In genomic region chr15:74786659-74787165, GRCh38 we compare ENCODE assay signal across 10 cellular contexts. TPM values are rescaled to one million over a fixed set of nuclear protein-coding genes. Genes with fewer than 3 reads are reported as not detected.
DNase-seq lines count a peak whose midpoint lies in the region; ATAC-seq and TF ChIP-seq lines count a peak whose summit lies in the region.
"Had no signal": no experiment of that assay in that cellular context is flagged by ENCODE, and none has a peak within 500 bp of the region (broad histone marks: within the 10 kb centered on the region; RNA-seq: fewer than 3 reads in every experiment).

No MANE protein-coding gene starts in this region.

- no peak overlapping the region for H4K91ac ChIP-seq in mesenchymal stem cell (ENCODE audit: low read length)

- no peak overlapping the region for H3K4me2 ChIP-seq in mesenchymal stem cell (ENCODE audit: low read length, poor library complexity, severe bottlenecking)
- H3K4me2 ChIP-seq in hepatocyte, result no peak overlapping the region

- H3K27me3 ChIP-seq in mesenchymal stem cell (ENCODE audit: control insufficient read depth in 1 of 2, insufficient read depth in 1 of 2, low read length in 2 of 2) (no peaks in the 10 kb centered on the region), vagina (no peaks in the 10 kb centered on the region), hepatocyte (no peaks in the 10 kb centered on the region)

- H2BK120ac ChIP-seq in mesenchymal stem cell (ENCODE audit: low read depth, low read length), result no peak overlapping the region

- H2BK5ac ChIP-seq in mesenchymal stem cell (ENCODE audit: low read depth, low read length, poor library complexity, severe bottlenecking), result no peak overlapping the region

- H4K8ac ChIP-seq in mesenchymal stem cell (ENCODE audit: low read length), result no peak overlapping the region

- H3K4me3 ChIP-seq in mesenchymal stem cell (ENCODE audit: insufficient read depth in 1 of 2, low read depth in 1 of 2, low read length in 2 of 2), result no peak overlapping the region
- peak overlapping the region in 1 of 2 donors; percentile 9 for H3K4me3 ChIP-seq in vagina
- H3K4me3 ChIP-seq in hepatocyte, result no peak overlapping the region

- DNase-seq in Right ventricle myocardium inferior (ENCODE audit: missing footprints) (peak; percentile 80), cardiac septum (ENCODE audit: low spot score) (no peak), mesenchymal stem cell (no peak), vagina (ENCODE audit: extremely low spot score in 2 of 2) (no peak), T-helper 9 cell (no peak), hepatocyte (ENCODE audit: low spot score) (no peak)
- DNase-seq: NCI-H524 treated with DMSO at 0.1 percent for 48 hours, nephron progenitor cell had no signal

- H3K18ac ChIP-seq in mesenchymal stem cell (ENCODE audit: low read depth in 1 of 2, low read length in 2 of 2), result no peak overlapping the region

- H3K79me2 ChIP-seq in hepatocyte, result peaks cover 95% of the 10 kb centered on the region

- no peak overlapping the region for H3K4ac ChIP-seq in mesenchymal stem cell (ENCODE audit: low read depth in 1 of 2, low read length in 2 of 2)

- no peak for TF ChIP-seq CTCF in vagina (IDR thresholded peaks at IDR 0.05)
- TF ChIP-seq CTCF in hepatocyte (IDR thresholded peaks at IDR 0.05; ENCODE audit: poor library complexity), result no peak

- TF ChIP-seq POLR2A in vagina (IDR thresholded peaks at IDR 0.05), result no peak

- H3K9me2 ChIP-seq in hepatocyte (replicated peaks; ENCODE audit: insufficient read depth), result no peaks in the 10 kb centered on the region

- H2BK15ac ChIP-seq in mesenchymal stem cell (ENCODE audit: low read depth, poor library complexity, severe bottlenecking), result peak overlapping the region; percentile 34

- H3K9me3 ChIP-seq in mesenchymal stem cell (ENCODE audit: control insufficient read depth, low read length) (no peaks in the 10 kb centered on the region), vagina (no peaks in the 10 kb centered on the region), hepatocyte (ENCODE audit: low read depth) (no peaks in the 10 kb centered on the region)

- H3K79me1 ChIP-seq in mesenchymal stem cell (replicated peaks; ENCODE audit: low read length, poor library complexity, severe bottlenecking), result peaks cover 19% of the 10 kb centered on the region

- no peak overlapping the region for H2AFZ ChIP-seq in mesenchymal stem cell (ENCODE audit: low read depth, low read length)
- no peak overlapping the region for H2AFZ ChIP-seq in hepatocyte

- H3K27ac ChIP-seq in adipose tissue (ENCODE audit: low read depth, low read length) (peak overlapping the region; percentile 40), mesenchymal stem cell (ENCODE audit: low read length, poor library complexity, severe bottlenecking) (no peak overlapping the region), vagina (peak overlapping the region; percentile 79), hepatocyte (no peak overlapping the region)

- WGBS in adipose tissue, 3 donors, result 30 to 82% (median 35%) methylated on average over 6 of the region's 6 CpGs
- WGBS in mesenchymal stem cell, result 90% methylated on average over 3 of the region's 6 CpGs
- WGBS in hepatocyte (ENCODE audit: low lambda C conversion rate, missing lambda C conversion rate), result 97% methylated on average over 6 of the region's 6 CpGs

- H3K36me3 ChIP-seq in mesenchymal stem cell (ENCODE audit: control insufficient read depth in 1 of 2, insufficient read depth in 2 of 2, low read depth in 1 of 2, low read length in 2 of 2) (peaks cover 0 to 12% of the 10 kb centered on the region in 2 experiments), vagina (no peaks in the 10 kb centered on the region), hepatocyte (replicated peaks; ENCODE audit: insufficient read depth, low read depth) (no peaks in the 10 kb centered on the region)

- H3K23ac ChIP-seq in mesenchymal stem cell (ENCODE audit: low read length in 2 of 2), result no peak overlapping the region

- H2AK5ac ChIP-seq in mesenchymal stem cell (ENCODE audit: low read length, severe bottlenecking), result peak overlapping the region; percentile 1

- peaks cover 76% of the 10 kb centered on the region for H3K4me1 ChIP-seq in mesenchymal stem cell (ENCODE audit: control insufficient read depth, insufficient read depth, low read depth, low read length)
- H3K4me1 ChIP-seq in vagina, result peaks cover 93% of the 10 kb centered on the region
- H3K4me1 ChIP-seq in hepatocyte (ENCODE audit: insufficient read depth), result peaks cover 46% of the 10 kb centered on the region

- peaks cover 79% of the 10 kb centered on the region for H4K20me1 ChIP-seq in hepatocyte (ENCODE audit: insufficient read depth, poor library complexity, severe bottlenecking)

- H3K9ac ChIP-seq in mesenchymal stem cell (ENCODE audit: low read length), result peak overlapping the region; percentile 29

- ATAC-seq in Right ventricle myocardium inferior (peak; percentile 1), HG02678 (IDR thresholded peaks at IDR 0.05; ENCODE audit: unreplicated experiment) (no peak)

- H2BK12ac ChIP-seq in mesenchymal stem cell (ENCODE audit: low read length in 2 of 2), result no peak overlapping the region

- intact Hi-C loops in Right ventricle myocardium inferior (cut with DNase I) (loop anchor here (5.0 kb wide), 1 partner anchor 106 kb away; the partner anchor contains the start of gene MPI), cardiac septum (cut with DNase I) (loop anchor here (5.0 kb wide), 1 partner anchor 116 kb away; no protein-coding TSS in a partner anchor), vagina (cut with DNase I) (loop anchor here (10.0 kb wide), 1 partner anchor 412 kb away; no protein-coding TSS in a partner anchor)

- no peak overlapping the region for H3K14ac ChIP-seq in mesenchymal stem cell (ENCODE audit: low read length in 2 of 2)

RNA-seq across cellular contexts. Expression of gene CSK, which starts 4.8 kb away (rescaled TPM):
- 41.8 TPM for total RNA-seq in Right ventricle myocardium inferior
- 29.5 TPM for total RNA-seq in cardiac septum
- 10 to 100 TPM; 13.2 to 33.6 (median 31.7) TPM for polyA plus RNA-seq in adipose tissue
- polyA plus RNA-seq in mesenchymal stem cell (2013, experiment 1 of 2), result 35.8 TPM
- 38.5 TPM for polyA plus RNA-seq in mesenchymal stem cell (2013, experiment 2 of 2)
- 26.3 TPM for total RNA-seq in vagina
- 15.8 and 16.9 TPM in 2 replicates for total RNA-seq in hepatocyte
- 19.1 and 21.8 TPM in 2 replicates for polyA plus RNA-seq in hepatocyte

RNA-seq across cellular contexts. Expression of gene LMAN1L, which starts 25.9 kb away (rescaled TPM):
- total RNA-seq in Right ventricle myocardium inferior, result 21.9 TPM
- 7.9 TPM for total RNA-seq in cardiac septum
- polyA plus RNA-seq in adipose tissue, result under 1 TPM in 1 of 3 donors, not detected in 2; 0.01 TPM
- polyA plus RNA-seq in mesenchymal stem cell (2013, experiment 1 of 2), result not detected
- polyA plus RNA-seq in mesenchymal stem cell (2013, experiment 2 of 2), result not detected
- not detected for total RNA-seq in vagina
- total RNA-seq in hepatocyte, result not detected in 2 replicates
- polyA plus RNA-seq in hepatocyte, result not detected in 2 replicates

RNA-seq across cellular contexts. Expression of gene CYP1A2, which starts 38.1 kb away (rescaled TPM):
- total RNA-seq in Right ventricle myocardium inferior (not detected), cardiac septum (not detected), vagina (not detected), hepatocyte (0.40 TPM in 1 of 2 replicates, not detected in the other)
- polyA plus RNA-seq in adipose tissue (under 1 TPM in 2 of 3 donors, not detected in 1; 0.07 to 0.27 TPM), hepatocyte (0.17 TPM in 1 of 2 replicates, not detected in the other)
- polyA plus RNA-seq in mesenchymal stem cell (2013, experiment 1 of 2), result not detected
- polyA plus RNA-seq in mesenchymal stem cell (2013, experiment 2 of 2), result not detected

RNA-seq across cellular contexts. Expression of gene CPLX3, which starts 39.7 kb away (rescaled TPM):
- total RNA-seq in Right ventricle myocardium inferior, result 2.8 TPM
- 0.67 TPM for total RNA-seq in cardiac septum
- polyA plus RNA-seq in adipose tissue, result not detected
- not detected for polyA plus RNA-seq in mesenchymal stem cell (2013, experiment 1 of 2)
- not detected for polyA plus RNA-seq in mesenchymal stem cell (2013, experiment 2 of 2)
- total RNA-seq in vagina, result not detected
- not detected in 2 replicates for total RNA-seq in hepatocyte
- 0.10 TPM in 1 of 2 replicates, not detected in the other for polyA plus RNA-seq in hepatocyte

RNA-seq across cellular contexts. Expression of gene ULK3, which starts 56.2 kb away (rescaled TPM):
- 42.3 TPM for total RNA-seq in Right ventricle myocardium inferior
- 25.6 TPM for total RNA-seq in cardiac septum
- 10 to 100 TPM; 18.1 to 24.7 (median 22.6) TPM for polyA plus RNA-seq in adipose tissue
- polyA plus RNA-seq in mesenchymal stem cell (2013, experiment 1 of 2), result 15.0 TPM
- 14.2 TPM for polyA plus RNA-seq in mesenchymal stem cell (2013, experiment 2 of 2)
- 75.9 TPM for total RNA-seq in vagina
- 37.6 and 40.4 TPM in 2 replicates for total RNA-seq in hepatocyte
- 45.7 and 46.3 TPM in 2 replicates for polyA plus RNA-seq in hepatocyte

Comparison
In these comparisons a context has a peak if more than half of its experiments do, and no peak if none do; other contexts are left out.
1. H3K27ac ChIP-seq: peak in adipose tissue (single experiment) and vagina (single experiment); none in mesenchymal stem cell (single experiment) and hepatocyte (single experiment).